Comparison of ENCODE assay signal across 22 cellular contexts in the genomic region with DNA sequence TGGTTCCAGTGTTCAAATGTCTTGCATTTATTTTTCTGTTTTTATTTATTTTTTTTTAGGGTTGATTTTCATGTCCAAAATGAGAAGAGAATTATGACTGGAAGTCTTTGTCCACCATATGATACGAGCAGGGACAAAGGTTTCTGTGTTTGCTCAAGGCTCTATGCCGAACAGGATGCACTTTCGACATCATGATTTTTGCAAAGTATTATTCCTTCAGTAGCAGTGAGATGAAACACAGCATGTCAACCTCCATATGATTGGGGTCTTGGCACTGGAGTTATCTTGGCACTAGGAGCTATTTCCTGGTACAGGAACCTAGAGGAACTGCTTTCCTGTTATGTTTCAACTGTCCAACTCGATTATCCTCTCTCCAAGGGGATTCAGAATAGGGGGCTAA.
"Had no signal": no experiment of that assay in that cellular context is flagged by ENCODE, and none has a peak within 500 bp of the region (broad histone marks: within the 10 kb centered on the region; RNA-seq: fewer than 3 reads in every experiment).

No MANE protein-coding gene starts in this region.

- DNase-seq: activated B cell treated with CpG ODN at 0.5 μM for 24 hours; activated CD4-positive, alpha-beta T cell treated with anti-CD3 and anti-CD28 coated beads for 1 hour; activated CD4-positive, alpha-beta T cell treated with anti-CD3 and anti-CD28 coated beads, Interleukin-2, amount 10 ng/mL, durations not matched to agents 24 days and 14 days; activated CD4-positive, alpha-beta T cell treated with anti-CD3 and anti-CD28 coated beads, Interleukin-2, amount 50 U/mL, for 48 hours; activated CD8-positive, alpha-beta memory T cell treated with anti-CD3 and anti-CD28 coated beads, Interleukin-2, amount 10 ng/mL, durations not matched to agents 7 days and 5 days; activated effector memory CD4-positive, alpha-beta T cell treated with Interleukin-2 at 50 U/mL for 16 hours; activated naive CD4-positive, alpha-beta T cell; activated T-cell treated with anti-CD3 and anti-CD28 coated beads, Interleukin-2, amount 50 U/mL, for 24 hours; aorta; Karpas-422; MM.1S; NCI-H1105; NCI-H1436; NCI-H187; NCI-H2081; NCI-H446; NCI-H524; Peyer's patch; Right ventricle myocardium superior; SJCRH30; T-helper 17 cell; T-helper 9 cell had no signal

- ATAC-seq: activated CD8-positive, alpha-beta memory T cell treated with anti-CD3 and anti-CD28 coated beads, Interleukin-2, amount 10 ng/mL, durations not matched to agents 7 days and 5 days; T-helper 17 cell had no signal
